Comparison of ENCODE assay signal across 1 cellular context in the genomic region with DNA sequence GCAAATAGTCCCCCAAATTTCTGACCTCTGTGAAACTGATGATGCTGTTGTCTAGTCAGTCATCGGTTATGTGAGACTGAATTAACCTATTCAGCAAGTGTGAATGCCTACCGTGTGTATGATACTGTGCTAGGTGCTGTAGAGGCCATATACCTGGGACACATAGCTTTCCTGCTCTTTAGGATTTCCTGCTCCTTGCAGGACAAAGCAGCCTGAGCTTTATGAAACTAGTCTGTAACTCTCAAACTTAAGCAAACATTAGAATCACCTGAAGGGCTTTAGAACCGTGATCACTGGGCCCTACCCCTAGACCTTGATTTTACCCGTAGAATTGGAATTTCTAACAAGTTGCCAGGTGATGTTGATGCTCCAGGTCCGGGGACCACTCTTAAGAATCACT.
TF ChIP-seq lines count a peak whose summit lies in the region.

No MANE protein-coding gene starts in this region.

TF ChIP-seq in IMR-90, 13 proteins besides CTCF, POLR2A, EP300 and RAD21:
- TF ChIP-seq RCOR1 (IDR thresholded peaks at IDR 0.05; ENCODE audit: insufficient replicate concordance, low read length) (no peak), CEBPB (IDR thresholded peaks at IDR 0.05; ENCODE audit: low read depth, low read length) (no peak), RFX5 (IDR thresholded peaks at IDR 0.05; ENCODE audit: low read depth, low read length) (no peak), NFE2L2 (IDR thresholded peaks at IDR 0.05; ENCODE audit: low read depth, low read length) (no peak), FOS (IDR thresholded peaks at IDR 0.05; ENCODE audit: low read depth, low read length) (no peak), MXI1 (IDR thresholded peaks at IDR 0.05; ENCODE audit: borderline replicate concordance, low read depth, low read length) (no peak), BHLHE40 (IDR thresholded peaks at IDR 0.05; ENCODE audit: low read depth, low read length) (no peak), SMC3 (IDR thresholded peaks at IDR 0.05; ENCODE audit: low read depth, low read length) (no peak)
- TF ChIP-seq, protein P1, sequence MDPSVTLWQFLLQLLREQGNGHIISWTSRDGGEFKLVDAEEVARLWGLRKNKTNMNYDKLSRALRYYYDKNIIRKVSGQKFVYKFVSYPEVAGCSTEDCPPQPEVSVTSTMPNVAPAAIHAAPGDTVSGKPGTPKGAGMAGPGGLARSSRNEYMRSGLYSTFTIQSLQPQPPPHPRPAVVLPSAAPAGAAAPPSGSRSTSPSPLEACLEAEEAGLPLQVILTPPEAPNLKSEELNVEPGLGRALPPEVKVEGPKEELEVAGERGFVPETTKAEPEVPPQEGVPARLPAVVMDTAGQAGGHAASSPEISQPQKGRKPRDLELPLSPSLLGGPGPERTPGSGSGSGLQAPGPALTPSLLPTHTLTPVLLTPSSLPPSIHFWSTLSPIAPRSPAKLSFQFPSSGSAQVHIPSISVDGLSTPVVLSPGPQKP (IDR thresholded peaks at IDR 0.05; ENCODE audit: borderline replicate concordance, low read depth, low read length): no peak
